Comparison of ENCODE assay signal across 19 cellular contexts in genomic region chr14:39615352-39615751, GRCh38.
DNase-seq lines count a peak whose midpoint lies in the region; ATAC-seq and TF ChIP-seq lines count a peak whose summit lies in the region.
"Had no signal": no experiment of that assay in that cellular context is flagged by ENCODE, and none has a peak within 500 bp of the region (broad histone marks: within the 10 kb centered on the region; RNA-seq: fewer than 3 reads in every experiment).

No MANE protein-coding gene starts in this region.

- H3K27ac ChIP-seq in DND-41 (ENCODE audit: low read length) (no peak overlapping the region), mesenchymal stem cell (ENCODE audit: low read length, poor library complexity, severe bottlenecking) (no peak overlapping the region)
- H3K27ac ChIP-seq: A549; BLaER1 treated with 17β-estradiol and CSF1 and Interleukin-3, amounts not matched to agents 10 nM and 100 nM; KMS-11; SK-N-MC had no signal

- no peak for TF ChIP-seq CTCF in DND-41 (IDR thresholded peaks at IDR 0.05; ENCODE audit: borderline replicate concordance, extremely low read depth, low read length, poor library complexity, severe bottlenecking)

- H3K36me3 ChIP-seq in DND-41 (ENCODE audit: insufficient read depth, low read length) (no peaks in the 10 kb centered on the region), mesenchymal stem cell (ENCODE audit: control insufficient read depth in 1 of 2, insufficient read depth in 2 of 2, low read depth in 1 of 2, low read length in 2 of 2) (no peaks in the 10 kb centered on the region)
- H3K36me3 ChIP-seq: BLaER1 treated with 17β-estradiol and CSF1 and Interleukin-3, amounts not matched to agents 10 nM and 100 nM had no signal

- no peak overlapping the region for H2BK120ac ChIP-seq in mesenchymal stem cell (ENCODE audit: low read depth, low read length)

- no peaks in the 10 kb centered on the region for H4K20me1 ChIP-seq in DND-41 (ENCODE audit: insufficient read depth, low read length)
- H4K20me1 ChIP-seq: BLaER1 treated with 17β-estradiol and CSF1 and Interleukin-3, amounts not matched to agents 10 nM and 100 nM had no signal

- H3K4ac ChIP-seq in mesenchymal stem cell (ENCODE audit: low read depth in 1 of 2, low read length in 2 of 2), result no peak overlapping the region

- no peak overlapping the region for H2BK15ac ChIP-seq in mesenchymal stem cell (ENCODE audit: low read depth, poor library complexity, severe bottlenecking)

- no peaks in the 10 kb centered on the region for H3K27me3 Mint-ChIP-seq in activated CD4-positive, alpha-beta memory T cell treated with anti-CD3 and anti-CD28 coated beads, Interleukin-2, amount 10 ng/mL, durations not matched to agents 7 days and 5 days
- H3K27me3 Mint-ChIP-seq: CD4-positive, alpha-beta T cell; IgD-negative memory B cell had no signal

- 83% methylated on average over 2 of the region's 2 CpGs for WGBS in mesenchymal stem cell

- H4K8ac ChIP-seq in mesenchymal stem cell (ENCODE audit: low read length), result no peak overlapping the region

- H3K79me1 ChIP-seq in mesenchymal stem cell (replicated peaks; ENCODE audit: low read length, poor library complexity, severe bottlenecking), result no peaks in the 10 kb centered on the region

- no peaks in the 10 kb centered on the region for H3K4me1 Mint-ChIP-seq in stimulated activated effector memory CD8-positive, alpha-beta T cell treated with anti-CD3 and anti-CD28 coated beads, Interleukin-12 subunit alpha, Interleukin-12 subunit beta, amount 100 ng/mL, for 72 hours
- H3K4me1 Mint-ChIP-seq in activated CD4-positive, alpha-beta memory T cell treated with anti-CD3 and anti-CD28 coated beads, Interleukin-2, amount 10 ng/mL, durations not matched to agents 7 days and 5 days, result no peaks in the 10 kb centered on the region
- H3K4me1 Mint-ChIP-seq: IgD-negative memory B cell had no signal

- H2BK5ac ChIP-seq in mesenchymal stem cell (ENCODE audit: low read depth, low read length, poor library complexity, severe bottlenecking), result peak overlapping the region; percentile 44

- no peak overlapping the region for H2BK12ac ChIP-seq in mesenchymal stem cell (ENCODE audit: low read length in 2 of 2)

- H3K36me3 Mint-ChIP-seq in stimulated activated effector memory CD8-positive, alpha-beta T cell treated with anti-CD3 and anti-CD28 coated beads, Interleukin-12 subunit alpha, Interleukin-12 subunit beta, amount 100 ng/mL, for 72 hours, result no peaks in the 10 kb centered on the region
- H3K36me3 Mint-ChIP-seq in activated CD4-positive, alpha-beta memory T cell treated with anti-CD3 and anti-CD28 coated beads, Interleukin-2, amount 10 ng/mL, durations not matched to agents 7 days and 5 days (ENCODE audit: low read depth), result no peaks in the 10 kb centered on the region

- peak; percentile 20 for DNase-seq in DMS79 (lab: John Stamatoyannopoulos, UW)
- DNase-seq in DND-41, result peak; percentile 4
- peak; percentile 73 for DNase-seq in NCI-H69 (lab: John Stamatoyannopoulos, UW)
- no peak for DNase-seq in mesenchymal stem cell
- DNase-seq in stimulated activated effector memory CD8-positive, alpha-beta T cell treated with anti-CD3 and anti-CD28 coated beads, Interleukin-12 subunit alpha, Interleukin-12 subunit beta, amount 100 ng/mL, for 72 hours (ENCODE audit: low spot score in 2 of 2), result no peak
- DNase-seq in activated CD4-positive, alpha-beta memory T cell treated with anti-CD3 and anti-CD28 coated beads, Interleukin-2, amount 10 ng/mL, durations not matched to agents 7 days and 5 days, result no peak
- DNase-seq: AML-193; CD4-positive, alpha-beta T cell; H7; MM.1S; NCI-H2029; NCI-H774; SIG-M5 had no signal

- POLR2A ChIA-PET in activated CD4-positive, alpha-beta memory T cell treated with anti-CD3 and anti-CD28 coated beads, Interleukin-2, amount 10 ng/mL, durations not matched to agents 7 days and 5 days (lab: Charles Lee), result no interaction called here

- no peak overlapping the region for H3K4me3 ChIP-seq in DND-41 (ENCODE audit: low read depth in 1 of 2, low read length in 2 of 2)
- no peak overlapping the region for H3K4me3 ChIP-seq in mesenchymal stem cell (ENCODE audit: insufficient read depth in 1 of 2, low read depth in 1 of 2, low read length in 2 of 2)
- H3K4me3 ChIP-seq: A549; BLaER1 treated with 17β-estradiol and CSF1 and Interleukin-3, amounts not matched to agents 10 nM and 100 nM; SK-N-MC had no signal

- H2AK5ac ChIP-seq in mesenchymal stem cell (ENCODE audit: low read length, severe bottlenecking), result no peak overlapping the region

- H2AFZ ChIP-seq in DND-41 (ENCODE audit: low read depth, low read length) (no peak overlapping the region), mesenchymal stem cell (ENCODE audit: low read depth, low read length) (no peak overlapping the region)

- H3K79me2 ChIP-seq in DND-41 (ENCODE audit: insufficient read depth, low read length), result no peaks in the 10 kb centered on the region

- no peaks in the 10 kb centered on the region for H3K27me3 ChIP-seq in DND-41 (ENCODE audit: insufficient read depth, low read length, poor library complexity)
- no peaks in the 10 kb centered on the region for H3K27me3 ChIP-seq in mesenchymal stem cell (ENCODE audit: control insufficient read depth in 1 of 2, insufficient read depth in 1 of 2, low read length in 2 of 2)
- H3K27me3 ChIP-seq: BLaER1 treated with 17β-estradiol and CSF1 and Interleukin-3, amounts not matched to agents 10 nM and 100 nM had no signal

- H3K23ac ChIP-seq in mesenchymal stem cell (ENCODE audit: low read length in 2 of 2), result no peak overlapping the region

- H3K9ac ChIP-seq in DND-41 (ENCODE audit: low read depth, low read length), result no peak overlapping the region
- H3K9ac ChIP-seq in mesenchymal stem cell (ENCODE audit: low read length), result no peak overlapping the region
- H3K9ac ChIP-seq: BLaER1 treated with 17β-estradiol and CSF1 and Interleukin-3, amounts not matched to agents 10 nM and 100 nM; KMS-11 had no signal

- H3K4me1 ChIP-seq in DND-41 (ENCODE audit: insufficient read depth, low read length) (peaks cover 14% of the 10 kb centered on the region), mesenchymal stem cell (ENCODE audit: control insufficient read depth, insufficient read depth, low read depth, low read length) (no peaks in the 10 kb centered on the region)
- H3K4me1 ChIP-seq: A549 had no signal

- no peak overlapping the region for H4K91ac ChIP-seq in mesenchymal stem cell (ENCODE audit: low read length)

- H3K4me2 ChIP-seq in DND-41 (ENCODE audit: insufficient read depth, low read length) (no peak overlapping the region), mesenchymal stem cell (ENCODE audit: low read length, poor library complexity, severe bottlenecking) (no peak overlapping the region)
- H3K4me2 ChIP-seq: A549, KMS-11 had no signal

- H3K14ac ChIP-seq in mesenchymal stem cell (ENCODE audit: low read length in 2 of 2), result no peak overlapping the region

- no peak overlapping the region for H3K18ac ChIP-seq in mesenchymal stem cell (ENCODE audit: low read depth in 1 of 2, low read length in 2 of 2)

- H3K9me3 ChIP-seq in DND-41 (ENCODE audit: insufficient read depth, low read length, severe bottlenecking) (no peaks in the 10 kb centered on the region), mesenchymal stem cell (ENCODE audit: control insufficient read depth, low read length) (peaks cover 3% of the 10 kb centered on the region)
- H3K9me3 ChIP-seq: A549; BLaER1 treated with 17β-estradiol and CSF1 and Interleukin-3, amounts not matched to agents 10 nM and 100 nM had no signal

- H3K9me3 Mint-ChIP-seq in stimulated activated effector memory CD8-positive, alpha-beta T cell treated with anti-CD3 and anti-CD28 coated beads, Interleukin-12 subunit alpha, Interleukin-12 subunit beta, amount 100 ng/mL, for 72 hours, result peaks cover 20% of the 10 kb centered on the region
- H3K9me3 Mint-ChIP-seq in activated CD4-positive, alpha-beta memory T cell treated with anti-CD3 and anti-CD28 coated beads, Interleukin-2, amount 10 ng/mL, durations not matched to agents 7 days and 5 days, result peaks cover 2% of the 10 kb centered on the region

- H3K27ac Mint-ChIP-seq in stimulated activated effector memory CD8-positive, alpha-beta T cell treated with anti-CD3 and anti-CD28 coated beads, Interleukin-12 subunit alpha, Interleukin-12 subunit beta, amount 100 ng/mL, for 72 hours, result no peak overlapping the region
- no peak overlapping the region for H3K27ac Mint-ChIP-seq in activated CD4-positive, alpha-beta memory T cell treated with anti-CD3 and anti-CD28 coated beads, Interleukin-2, amount 10 ng/mL, durations not matched to agents 7 days and 5 days
- H3K27ac Mint-ChIP-seq: CD4-positive, alpha-beta T cell; IgD-negative memory B cell had no signal

- CTCF ChIA-PET in activated CD4-positive, alpha-beta memory T cell treated with anti-CD3 and anti-CD28 coated beads, Interleukin-2, amount 10 ng/mL, durations not matched to agents 7 days and 5 days (lab: Charles Lee), result no interaction called here

- ATAC-seq in DND-41 (ENCODE audit: insufficient read depth, low read depth) (peak; percentile 47; the same call in 1 of the 3 replicates), HG03521 (IDR thresholded peaks at IDR 0.05; ENCODE audit: unreplicated experiment) (no peak)
- no peak for ATAC-seq in stimulated activated effector memory CD8-positive, alpha-beta T cell treated with anti-CD3 and anti-CD28 coated beads, Interleukin-12 subunit alpha, Interleukin-12 subunit beta, amount 100 ng/mL, for 72 hours
- ATAC-seq: A549 had no signal

- no peak overlapping the region for H3K4me3 Mint-ChIP-seq in stimulated activated effector memory CD8-positive, alpha-beta T cell treated with anti-CD3 and anti-CD28 coated beads, Interleukin-12 subunit alpha, Interleukin-12 subunit beta, amount 100 ng/mL, for 72 hours
- H3K4me3 Mint-ChIP-seq in activated CD4-positive, alpha-beta memory T cell treated with anti-CD3 and anti-CD28 coated beads, Interleukin-2, amount 10 ng/mL, durations not matched to agents 7 days and 5 days, result no peak overlapping the region
- H3K4me3 Mint-ChIP-seq: CD4-positive, alpha-beta T cell; IgD-negative memory B cell had no signal

Comparison
In these comparisons a context has a peak if more than half of its experiments do, and no peak if none do; other contexts are left out.
1. DNase-seq: peak in DMS79 (single experiment), DND-41 (single experiment) and NCI-H69 (single experiment); none in mesenchymal stem cell (single experiment), stimulated activated effector memory CD8-positive, alpha-beta T cell treated with anti-CD3 and anti-CD28 coated beads, Interleukin-12 subunit alpha, Interleukin-12 subunit beta, amount 100 ng/mL, for 72 hours (0 of 2) and activated CD4-positive, alpha-beta memory T cell treated with anti-CD3 and anti-CD28 coated beads, Interleukin-2, amount 10 ng/mL, durations not matched to agents 7 days and 5 days (single experiment).